Comparison of ENCODE assay signal across 8 cellular contexts in genomic region chr22:36644333-36644757, GRCh38. TPM values are rescaled to one million over a fixed set of nuclear protein-coding genes. Genes with fewer than 3 reads are reported as not detected.
DNase-seq lines count a peak whose midpoint lies in the region; ATAC-seq and TF ChIP-seq lines count a peak whose summit lies in the region.

No MANE protein-coding gene starts in this region.

- no peak for TF ChIP-seq CTCF in BJ (IDR thresholded peaks at IDR 0.05; ENCODE audit: insufficient read depth, low read depth, low read length)

- peaks cover 2% of the 10 kb centered on the region; the same call in 1 of the 2 replicates for H3K27me3 ChIP-seq in BJ (ENCODE audit: control insufficient read depth, insufficient read depth, low read length)

- no peak overlapping the region for H3K4me3 ChIP-seq in BJ (ENCODE audit: low read depth, low read length)

- POLR2A ChIA-PET in BJ (lab: Charles Lee) = no interaction called here

- H3K36me3 ChIP-seq in BJ (ENCODE audit: control insufficient read depth, insufficient read depth, low read length) = no peaks in the 10 kb centered on the region

- no peak for ATAC-seq in GM19351 (IDR thresholded peaks at IDR 0.05; ENCODE audit: unreplicated experiment)
- no peak for ATAC-seq in HG02852 (IDR thresholded peaks at IDR 0.05; ENCODE audit: unreplicated experiment)
- ATAC-seq in HG02973 (IDR thresholded peaks at IDR 0.05; ENCODE audit: unreplicated experiment) = no peak

- CTCF ChIA-PET in BJ (lab: Yijun Ruan, JAX) = interaction anchor here (1.1 kb wide), 1 partner anchor 17 kb away, joined by 3 read pairs; no protein-coding TSS in a partner anchor

- DNase-seq in BJ (ENCODE audit: low read depth) = peak; percentile 37
- DNase-seq in HS-5 (ENCODE audit: low read depth) = peak; percentile 87
- peak; percentile 4 to 15 for DNase-seq in activated CD4-positive, alpha-beta T cell treated with anti-CD3 and anti-CD28 coated beads, Interleukin-2, amount 50 U/mL, for 48 hours
- peak; percentile 83 for DNase-seq in iPS-NIHi11 (ENCODE audit: low spot score)
- no peak for DNase-seq in UCSD-AML1 (lab: John Stamatoyannopoulos, UW; ENCODE audit: unreplicated experiment)

RNA-seq across cellular contexts. Expression of gene CACNG2, which starts 59.2 kb away (rescaled TPM):
- not detected in 2 replicates for polyA plus RNA-seq in BJ (2011; rRNA removed)
- not detected in 2 replicates for polyA minus RNA-seq in BJ (2011; rRNA and poly(A)+ RNA removed)
